Comparison of ENCODE assay signal across 1 cellular context in the genomic region with DNA sequence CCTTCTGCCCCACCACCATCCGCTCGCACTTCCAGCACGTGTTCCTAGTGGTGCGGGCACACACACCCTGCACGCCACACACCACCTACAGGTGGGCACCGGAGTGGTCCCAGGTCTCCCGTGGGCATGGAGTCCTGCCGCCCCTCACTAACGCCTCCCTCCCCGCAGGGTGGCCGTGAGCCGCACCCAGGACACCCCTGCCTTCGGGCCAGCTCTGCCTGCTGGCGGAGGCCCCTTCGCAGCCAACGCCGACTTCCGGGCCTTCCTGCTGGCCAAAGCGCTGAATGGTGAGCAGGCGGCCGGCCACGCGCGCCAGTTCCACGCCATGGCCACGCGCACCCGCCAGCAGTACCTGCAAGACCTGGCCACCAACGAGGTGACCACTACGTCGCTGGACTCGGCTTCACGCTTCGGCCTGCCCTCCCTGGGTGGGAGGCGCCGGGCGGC.
TF ChIP-seq lines count a peak whose summit lies in the region.

No MANE protein-coding gene starts in this region.

TF ChIP-seq in GM12878, 131 proteins besides CTCF, POLR2A, EP300 and RAD21:
- no peak for TF ChIP-seq GABPA (IDR thresholded peaks at IDR 0.05; ENCODE audit: low read depth)
- TF ChIP-seq MAX (IDR thresholded peaks at IDR 0.05; ENCODE audit: low read depth, low read length): no peak
- TF ChIP-seq PKNOX1 (IDR thresholded peaks at IDR 0.05): no peak
- peak; percentile 64; the same call in 1 of the 2 replicates for TF ChIP-seq POLR2AphosphoS2 (IDR thresholded peaks at IDR 0.05; ENCODE audit: low read depth, low read length)
